8 cellular contexts compared by ENCODE assay signal in the genomic region with DNA sequence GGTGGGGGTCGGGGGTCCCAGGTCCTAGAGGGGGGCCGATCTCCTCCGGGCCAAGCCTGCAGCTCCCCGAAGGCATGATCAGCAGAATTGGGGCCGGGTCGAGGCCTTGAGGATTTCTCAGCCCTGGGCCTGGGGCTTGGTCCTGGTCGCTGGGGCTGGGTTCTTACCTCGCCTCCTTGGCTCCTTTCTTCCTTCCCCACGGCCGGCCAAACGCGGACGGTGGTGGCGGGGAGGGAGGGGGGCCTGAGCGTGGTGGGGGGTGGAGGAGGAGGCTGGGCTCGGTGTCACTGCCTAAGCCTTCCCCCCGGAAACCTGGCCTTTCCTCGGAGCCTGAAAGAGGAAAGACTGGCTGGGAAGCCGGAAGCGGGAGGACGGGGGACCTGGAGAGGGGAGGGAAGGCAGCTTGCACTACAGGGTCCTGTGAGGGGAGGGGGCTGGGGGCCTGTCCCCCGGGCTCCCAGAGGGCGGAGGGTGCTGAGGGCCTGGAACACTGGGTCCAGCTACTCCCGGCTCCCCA. TPM values are rescaled to one million over a fixed set of nuclear protein-coding genes. Genes with fewer than 3 reads are reported as not detected.
DNase-seq lines count a peak whose midpoint lies in the region; ATAC-seq, FAIRE-seq and TF ChIP-seq lines count a peak whose summit lies in the region.

A gene with protein sequence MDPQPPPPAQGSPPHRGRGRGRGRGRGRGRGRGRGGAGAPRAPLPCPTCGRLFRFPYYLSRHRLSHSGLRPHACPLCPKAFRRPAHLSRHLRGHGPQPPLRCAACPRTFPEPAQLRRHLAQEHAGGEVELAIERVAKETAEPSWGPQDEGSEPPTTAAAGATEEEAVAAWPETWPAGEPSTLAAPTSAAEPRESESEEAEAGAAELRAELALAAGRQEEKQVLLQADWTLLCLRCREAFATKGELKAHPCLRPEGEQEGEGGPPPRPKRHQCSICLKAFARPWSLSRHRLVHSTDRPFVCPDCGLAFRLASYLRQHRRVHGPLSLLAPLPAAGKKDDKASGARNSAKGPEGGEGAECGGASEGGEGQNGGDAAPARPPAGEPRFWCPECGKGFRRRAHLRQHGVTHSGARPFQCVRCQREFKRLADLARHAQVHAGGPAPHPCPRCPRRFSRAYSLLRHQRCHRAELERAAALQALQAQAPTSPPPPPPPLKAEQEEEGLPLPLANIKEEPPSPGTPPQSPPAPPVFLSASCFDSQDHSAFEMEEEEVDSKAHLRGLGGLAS (minus strand): TSS at position 221 of the 517 bp plus-strand sequence. CDS start 1,209 bp downstream, outside the sequence.

- TF ChIP-seq CTCF in HEK293 (tag by site-specific recombination; IDR thresholded peaks at IDR 0.05) (no peak), activated B cell treated with CpG ODN at 0.5 μM for 24 hours (IDR thresholded peaks at IDR 0.05) (no peak), kidney (IDR thresholded peaks at IDR 0.05; ENCODE audit: borderline replicate concordance, extremely low read depth, insufficient read depth) (no peak)

- H3K4me3 Mint-ChIP-seq in activated B cell treated with CpG ODN at 0.5 μM for 24 hours = peak within 1 kb of the TSS; percentile 84
- peak within 1 kb of the TSS; percentile 85 for H3K4me3 Mint-ChIP-seq in central memory CD8-positive, alpha-beta T cell

- CTCF ChIA-PET in HEK293 (lab: Yijun Ruan, JAX) (interaction anchor here (0.6 to 1.6 kb wide), 4 partner anchors 9 to 76 kb away, joined by 3 to 4 read pairs (median 4); no protein-coding TSS in a partner anchor), activated B cell treated with CpG ODN at 0.5 μM for 24 hours (lab: Charles Lee) (interaction anchor here (1.0 to 1.2 kb wide), 2 partner anchors 74 to 77 kb away, joined by 3 read pairs; a partner anchor contains a TSS)

- peaks cover 9 to 20% of the 10 kb centered on the region in 2 experiments; a peak in 2 of 3 replicates for H3K36me3 ChIP-seq in HEK293 (ENCODE audit: control insufficient read depth in 2 of 2, insufficient read depth in 1 of 2, low read length in 2 of 2)
- H3K36me3 ChIP-seq in kidney (ENCODE audit: control insufficient read depth in 1 of 2, insufficient read depth in 2 of 2, low read length in 2 of 2) = peaks cover 0 to 8% of the 10 kb centered on the region in 2 donors

- peaks cover 17% of the 10 kb centered on the region for H3K36me3 Mint-ChIP-seq in activated B cell treated with CpG ODN at 0.5 μM for 24 hours (ENCODE audit: low read depth)
- H3K36me3 Mint-ChIP-seq in central memory CD8-positive, alpha-beta T cell (ENCODE audit: insufficient read depth) = peaks cover 15% of the 10 kb centered on the region

- peaks cover 29% of the 10 kb centered on the region for H3K4me1 Mint-ChIP-seq in activated B cell treated with CpG ODN at 0.5 μM for 24 hours
- peaks cover 31% of the 10 kb centered on the region for H3K4me1 Mint-ChIP-seq in central memory CD8-positive, alpha-beta T cell

- H3K27me3 Mint-ChIP-seq in activated B cell treated with CpG ODN at 0.5 μM for 24 hours = no peaks in the 10 kb centered on the region
- no peaks in the 10 kb centered on the region for H3K27me3 Mint-ChIP-seq in central memory CD8-positive, alpha-beta T cell

- H3K4me3 ChIP-seq in HEK293 (ENCODE audit: low read depth, low read length) (peak within 1 kb of the TSS; percentile 100), kidney (ENCODE audit: low read length in 2 of 2) (peak within 1 kb of the TSS; percentile 30 to 75)

- H3K9me3 Mint-ChIP-seq in activated B cell treated with CpG ODN at 0.5 μM for 24 hours = no peaks in the 10 kb centered on the region
- no peaks in the 10 kb centered on the region for H3K9me3 Mint-ChIP-seq in central memory CD8-positive, alpha-beta T cell

- peak; percentile 83 for ATAC-seq in activated B cell treated with CpG ODN at 0.5 μM for 24 hours (ENCODE audit: low read depth)
- ATAC-seq in central memory CD8-positive, alpha-beta T cell (replicated peaks; ENCODE audit: extremely low read depth, poor library complexity, severe bottlenecking) = peak; percentile 68
- ATAC-seq in HG03442 (IDR thresholded peaks at IDR 0.05; ENCODE audit: unreplicated experiment) = no peak

- 0 out of 2 replicates have a peak, but pooled peaks cover 4% of the 10 kb centered on the region for H3K4me1 ChIP-seq in HEK293 (ENCODE audit: control insufficient read depth, insufficient read depth, low read length)
- H3K4me1 ChIP-seq in kidney (ENCODE audit: control insufficient read depth in 1 of 2, insufficient read depth in 1 of 2, low read depth in 1 of 2, low read length in 2 of 2) = peaks cover 6 to 11% of the 10 kb centered on the region in 2 donors

- peak within 1 kb of the TSS; percentile 77 for H3K9ac ChIP-seq in kidney (ENCODE audit: low read length in 2 of 2)

- FAIRE-seq in kidney (lab: Jason Lieb, UNC) = no peak

- intact Hi-C loops in activated B cell treated with CpG ODN at 0.5 μM for 24 hours (cut with micrococcal nuclease) (loop anchor here (2.0 kb wide), 4 partner anchors 18 to 94 kb away; a partner anchor contains a TSS), kidney (cut with DNase I) (no loop called here)

- H3K27ac ChIP-seq in HEK293 (ENCODE audit: extremely low read depth, low read depth, low read length) (peak within 1 kb of the TSS; percentile 80), kidney (ENCODE audit: low read depth in 2 of 2, low read length in 2 of 2) (peak within 1 kb of the TSS; percentile 66 to 94)

- H3K9me3 ChIP-seq in HEK293 (ENCODE audit: control insufficient read depth, insufficient read depth, low read depth, low read length) (no peaks in the 10 kb centered on the region), kidney (ENCODE audit: control insufficient read depth in 1 of 2, low read length in 2 of 2) (no peaks in the 10 kb centered on the region)

- peak within 1 kb of the TSS; percentile 75 for H3K27ac Mint-ChIP-seq in activated B cell treated with CpG ODN at 0.5 μM for 24 hours
- H3K27ac Mint-ChIP-seq in central memory CD8-positive, alpha-beta T cell (ENCODE audit: low read depth) = peak within 1 kb of the TSS; percentile 91

- DNase-seq in C1 segment of cervical spinal cord (lab: John Stamatoyannopoulos, UW) (peak; percentile 41 to 92 (median 83)), NCI-H2227 (lab: John Stamatoyannopoulos, UW; ENCODE audit: unreplicated experiment) (peak; percentile 99), activated B cell treated with CpG ODN at 0.5 μM for 24 hours (peak; percentile 68), kidney (peak; percentile 95)
- DNase-seq in central memory CD8-positive, alpha-beta T cell (ENCODE audit: low spot score in 2 of 2) = peak; percentile 38 to 53
- peak; percentile 69 to 78 for DNase-seq in stimulated activated CD4-positive, alpha-beta T cell treated with anti-CD3 and anti-CD28 coated beads, Interleukin-12 subunit alpha, Interleukin-12 subunit beta, amount 100 ng/mL, for 24 hours (ENCODE audit: low read depth in 2 of 2)

- POLR2A ChIA-PET in HEK293 (lab: Yijun Ruan, JAX) (interaction anchor here (0.6 to 3.2 kb wide), 8 partner anchors 8 to 1464 kb away, joined by 3 to 21 read pairs (median 4); a partner anchor contains a TSS), activated B cell treated with CpG ODN at 0.5 μM for 24 hours (lab: Charles Lee) (interaction anchor here (0.6 to 2.5 kb wide), 6 partner anchors 14 to 322 kb away, joined by 3 to 15 read pairs (median 4); a partner anchor contains a TSS)

TF ChIP-seq in HEK293, 187 proteins besides CTCF, POLR2A, EP300 and RAD21 (continues in another document):
- no peak for TF ChIP-seq ZNF354C (tag by site-specific recombination; IDR thresholded peaks at IDR 0.05; ENCODE audit: borderline replicate concordance, low read depth)
- no peak for TF ChIP-seq ZNF624 (tag by site-specific recombination; IDR thresholded peaks at IDR 0.05)
- no peak for TF ChIP-seq ZNF747 (tag by site-specific recombination; IDR thresholded peaks at IDR 0.05)
- TF ChIP-seq ZNF530 (tag by site-specific recombination; IDR thresholded peaks at IDR 0.05; ENCODE audit: low read depth) = no peak
- TF ChIP-seq, protein P1, sequence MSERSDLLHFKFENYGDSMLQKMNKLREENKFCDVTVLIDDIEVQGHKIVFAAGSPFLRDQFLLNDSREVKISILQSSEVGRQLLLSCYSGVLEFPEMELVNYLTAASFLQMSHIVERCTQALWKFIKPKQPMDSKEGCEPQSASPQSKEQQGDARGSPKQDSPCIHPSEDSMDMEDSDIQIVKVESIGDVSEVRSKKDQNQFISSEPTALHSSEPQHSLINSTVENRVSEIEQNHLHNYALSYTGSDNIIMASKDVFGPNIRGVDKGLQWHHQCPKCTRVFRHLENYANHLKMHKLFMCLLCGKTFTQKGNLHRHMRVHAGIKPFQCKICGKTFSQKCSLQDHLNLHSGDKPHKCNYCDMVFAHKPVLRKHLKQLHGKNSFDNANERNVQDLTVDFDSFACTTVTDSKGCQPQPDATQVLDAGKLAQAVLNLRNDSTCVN (tag by site-specific recombination; optimal IDR thresholded peaks at IDR 0.05) = peak; percentile 19
- TF ChIP-seq, protein P2, sequence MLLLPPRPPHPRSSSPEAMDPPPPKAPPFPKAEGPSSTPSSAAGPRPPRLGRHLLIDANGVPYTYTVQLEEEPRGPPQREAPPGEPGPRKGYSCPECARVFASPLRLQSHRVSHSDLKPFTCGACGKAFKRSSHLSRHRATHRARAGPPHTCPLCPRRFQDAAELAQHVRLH (tag by site-specific recombination; IDR thresholded peaks at IDR 0.05) = peak; percentile 67; the same call in 1 of the 2 replicates
- TF ChIP-seq ZNF560 (tag by site-specific recombination; IDR thresholded peaks at IDR 0.05; ENCODE audit: borderline replicate concordance) = no peak
- TF ChIP-seq ZNF292 (tag by site-specific recombination; IDR thresholded peaks at IDR 0.05; ENCODE audit: borderline replicate concordance, low read depth) = no peak
- no peak for TF ChIP-seq ZNF777 (tag by site-specific recombination; IDR thresholded peaks at IDR 0.05; ENCODE audit: borderline replicate concordance)
- TF ChIP-seq ZSCAN30 (tag by site-specific recombination; IDR thresholded peaks at IDR 0.05) = peak; percentile 94
- peak; percentile 31; the same call in 1 of the 2 replicates for TF ChIP-seq YY2 (tag by site-specific recombination; IDR thresholded peaks at IDR 0.05)
- TF ChIP-seq ZNF621 (tag by site-specific recombination; IDR thresholded peaks at IDR 0.05) = no peak
- no peak for TF ChIP-seq ZNF768 (tag by site-specific recombination; IDR thresholded peaks at IDR 0.05)
- TF ChIP-seq, protein P3, sequence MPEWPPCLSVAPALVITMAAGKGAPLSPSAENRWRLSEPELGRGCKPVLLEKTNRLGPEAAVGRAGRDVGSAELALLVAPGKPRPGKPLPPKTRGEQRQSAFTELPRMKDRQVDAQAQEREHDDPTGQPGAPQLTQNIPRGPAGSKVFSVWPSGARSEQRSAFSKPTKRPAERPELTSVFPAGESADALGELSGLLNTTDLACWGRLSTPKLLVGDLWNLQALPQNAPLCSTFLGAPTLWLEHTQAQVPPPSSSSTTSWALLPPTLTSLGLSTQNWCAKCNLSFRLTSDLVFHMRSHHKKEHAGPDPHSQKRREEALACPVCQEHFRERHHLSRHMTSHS (tag by site-specific recombination; IDR thresholded peaks at IDR 0.05) = no peak
- peak; percentile 76; the same call in 1 of the 2 replicates for TF ChIP-seq ZNF24 (tag by site-specific recombination; IDR thresholded peaks at IDR 0.05)

RNA-seq across cellular contexts. Expression of the gene that starts here (rescaled TPM):
- total RNA-seq in activated B cell treated with CpG ODN at 0.5 μM for 24 hours (10.3 and 10.9 TPM in 2 replicates), kidney (16.6 TPM)
- polyA plus RNA-seq in kidney (ENCODE audit: insufficient read depth, low read depth, low replicate concordance) = 10.9 TPM

Comparison
In these comparisons a context has a peak if more than half of its experiments do, and no peak if none do; other contexts are left out.
1. DNase-seq: peak in every context shown above with its lines; median percentile 99 in NCI-H2227; 95 in kidney; 83 in C1 segment of cervical spinal cord; 74 in stimulated activated CD4-positive, alpha-beta T cell treated with anti-CD3 and anti-CD28 coated beads, Interleukin-12 subunit alpha, Interleukin-12 subunit beta, amount 100 ng/mL, for 24 hours; 68 in activated B cell treated with CpG ODN at 0.5 μM for 24 hours; 46 in central memory CD8-positive, alpha-beta T cell.